9 cellular contexts compared by ENCODE assay signal in genomic region chr9:130282000-130282700, GRCh38. TPM values are rescaled to one million over a fixed set of nuclear protein-coding genes. Genes with fewer than 3 reads are reported as not detected.
A peak's percentile ranks its signal among the peaks of the same experiment; 100 is the strongest.
DNase-seq lines count a peak whose midpoint lies in the region; ATAC-seq, FAIRE-seq and TF ChIP-seq lines count a peak whose summit lies in the region.
"Had no signal": no experiment of that assay in that cellular context is flagged by ENCODE, and none has a peak within 500 bp of the region (broad histone marks: within the 10 kb centered on the region; RNA-seq: fewer than 3 reads in every experiment).

No MANE protein-coding gene starts in this region.

- peaks cover 7% of the 10 kb centered on the region; the same call in 1 of the 2 replicates for H3K4me1 Mint-ChIP-seq in WTC11

- TF ChIP-seq POLR2A in transverse colon (IDR thresholded peaks at IDR 0.05) (no peak), GM12892 (IDR thresholded peaks at IDR 0.05; ENCODE audit: low read depth, low read length) (no peak)

- no peaks in the 10 kb centered on the region for H3K36me3 ChIP-seq in transverse colon
- H3K36me3 ChIP-seq in A673 (ENCODE audit: insufficient read depth, low read length, poor library complexity, severe bottlenecking) = no peaks in the 10 kb centered on the region

- no peak for FAIRE-seq in GM12892 (lab: Jason Lieb, UNC)

- no peaks in the 10 kb centered on the region for H3K9me3 ChIP-seq in transverse colon
- no peaks in the 10 kb centered on the region for H3K9me3 ChIP-seq in A673 (ENCODE audit: low read depth, low read length, poor library complexity, severe bottlenecking)

- intact Hi-C loops in transverse colon (cut with DNase I; ENCODE audit: low total_unique reads) (loop anchor here (5.0 kb wide), 1 partner anchor 45 kb away; no protein-coding TSS in a partner anchor), A673 (cut with micrococcal nuclease; ENCODE audit: unreplicated experiment) (no loop called here)

- 31 to 47% methylated on average over 6 to 14 of the region's 14 CpGs for WGBS in transverse colon (ENCODE audit: low coverage in 1 of 2), 2 donors

- CTCF ChIA-PET in WTC11 (lab: Charles Lee) = interaction anchor here (0.6 to 2.6 kb wide), 5 partner anchors 33 to 164 kb away, joined by 3 to 9 read pairs (median 6); no protein-coding TSS in a partner anchor
- CTCF ChIA-PET in A673 (lab: Charles Lee) = no interaction called here

- BruUV-seq in A673 (replicated peaks; lab: Mats Ljungman, UMichigan) = no TSS peak

- POLR2A ChIA-PET in WTC11 (lab: Charles Lee) (no interaction called here), A673 (lab: Charles Lee; ENCODE audit: low non-redundant PET) (no interaction called here)

- in situ Hi-C loops in transverse colon (cut with MboI; ENCODE audit: low pct_ligation_motif_present in 1 of 4, low pct_unique_long_range_greater_than_20kb in 1 of 4, low sequenced_read_pairs in 3 of 4) = no loop called here

- peaks cover 2% of the 10 kb centered on the region; the same call in 1 of the 2 replicates for H3K36me3 Mint-ChIP-seq in WTC11

- peak overlapping the region; percentile 31; the same call in 1 of the 2 replicates for H3K27ac Mint-ChIP-seq in WTC11

- H3K9me3 Mint-ChIP-seq in WTC11 = 0 out of 2 replicates have a peak, but pooled peaks cover 4% of the 10 kb centered on the region

- H3K27ac ChIP-seq in transverse colon (peak overlapping the region; percentile 60 to 89 (median 78)), A673 (ENCODE audit: low read depth, low read length, poor library complexity, severe bottlenecking) (no peak overlapping the region)

- DNase-seq in NCI-H1694 (lab: John Stamatoyannopoulos, UW) (peak; percentile 58), WTC11 (ENCODE audit: low spot score) (no peak), left lobe of liver (ENCODE audit: low spot score) (peak; percentile 83), transverse colon (peak; percentile 41), A673 (ENCODE audit: low spot score) (no peak), GM12892 (ENCODE audit: insufficient read length) (no peak)
- DNase-seq in activated CD4-positive, alpha-beta T cell treated with anti-CD3 and anti-CD28 coated beads for 48 hours = no peak
- DNase-seq: DMS53, NCI-H187 treated with DMSO at 0.1 percent for 48 hours had no signal

- no peak overlapping the region for H3K4me3 ChIP-seq in transverse colon
- H3K4me3 ChIP-seq in A673 (ENCODE audit: low read depth, low read length, poor library complexity, severe bottlenecking) = no peak overlapping the region

- TF ChIP-seq EP300 in transverse colon (IDR thresholded peaks at IDR 0.05; ENCODE audit: low read depth) = no peak

- ATAC-seq in WTC11 = peak; percentile 47; the same call in 1 of the 2 replicates
- ATAC-seq in left lobe of liver = peak; percentile 97

- H3K4me3 Mint-ChIP-seq in WTC11 = no peak overlapping the region

- H3K4me1 ChIP-seq in transverse colon = peaks cover 3 to 26% (median 7%) of the 10 kb centered on the region in 4 donors
- H3K4me1 ChIP-seq in A673 (ENCODE audit: insufficient read depth, low read length, poor library complexity, severe bottlenecking) = peaks cover 6% of the 10 kb centered on the region

- H3K27me3 Mint-ChIP-seq in WTC11 (ENCODE audit: low read depth) = no peaks in the 10 kb centered on the region

- TF ChIP-seq CTCF in WTC11 (IDR thresholded peaks at IDR 0.05) = no peak
- TF ChIP-seq CTCF in transverse colon (IDR thresholded peaks at IDR 0.05) = no peak
- no peak for TF ChIP-seq CTCF in A673 (conservative IDR thresholded peaks at IDR 0.05; ENCODE audit: low read depth, low read length)

- peaks cover 3% of the 10 kb centered on the region for H3K27me3 ChIP-seq in transverse colon
- peaks cover 4% of the 10 kb centered on the region for H3K27me3 ChIP-seq in A673 (replicated peaks; ENCODE audit: insufficient read depth, low read depth, low read length, poor library complexity)

TF ChIP-seq in WTC11, 78 proteins besides CTCF, POLR2A, EP300 and RAD21 (continues in another document):
- no peak for TF ChIP-seq ATF1 (CRISPR knock-in tag; IDR thresholded peaks at IDR 0.05)
- no peak for TF ChIP-seq ZNF263 (CRISPR knock-in tag; IDR thresholded peaks at IDR 0.05; ENCODE audit: low read depth)
- TF ChIP-seq ZNF281 (CRISPR knock-in tag; IDR thresholded peaks at IDR 0.05) = no peak
- TF ChIP-seq OVOL2 (CRISPR knock-in tag; IDR thresholded peaks at IDR 0.05; ENCODE audit: borderline replicate concordance) = no peak
- no peak for TF ChIP-seq GRHL2 (CRISPR knock-in tag; IDR thresholded peaks at IDR 0.05; ENCODE audit: insufficient replicate concordance, severe bottlenecking)
- TF ChIP-seq NFYB (CRISPR knock-in tag; conservative IDR thresholded peaks at IDR 0.05; ENCODE audit: low read depth) = no peak
- TF ChIP-seq, protein P1, sequence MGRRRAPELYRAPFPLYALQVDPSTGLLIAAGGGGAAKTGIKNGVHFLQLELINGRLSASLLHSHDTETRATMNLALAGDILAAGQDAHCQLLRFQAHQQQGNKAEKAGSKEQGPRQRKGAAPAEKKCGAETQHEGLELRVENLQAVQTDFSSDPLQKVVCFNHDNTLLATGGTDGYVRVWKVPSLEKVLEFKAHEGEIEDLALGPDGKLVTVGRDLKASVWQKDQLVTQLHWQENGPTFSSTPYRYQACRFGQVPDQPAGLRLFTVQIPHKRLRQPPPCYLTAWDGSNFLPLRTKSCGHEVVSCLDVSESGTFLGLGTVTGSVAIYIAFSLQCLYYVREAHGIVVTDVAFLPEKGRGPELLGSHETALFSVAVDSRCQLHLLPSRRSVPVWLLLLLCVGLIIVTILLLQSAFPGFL (CRISPR knock-in tag; IDR thresholded peaks at IDR 0.05; ENCODE audit: borderline replicate concordance) = no peak
- TF ChIP-seq ELF4 (CRISPR knock-in tag; IDR thresholded peaks at IDR 0.05; ENCODE audit: low read depth) = no peak
- TF ChIP-seq ZNF219 (CRISPR knock-in tag; IDR thresholded peaks at IDR 0.05; ENCODE audit: borderline replicate concordance) = no peak
- TF ChIP-seq, protein P2, sequence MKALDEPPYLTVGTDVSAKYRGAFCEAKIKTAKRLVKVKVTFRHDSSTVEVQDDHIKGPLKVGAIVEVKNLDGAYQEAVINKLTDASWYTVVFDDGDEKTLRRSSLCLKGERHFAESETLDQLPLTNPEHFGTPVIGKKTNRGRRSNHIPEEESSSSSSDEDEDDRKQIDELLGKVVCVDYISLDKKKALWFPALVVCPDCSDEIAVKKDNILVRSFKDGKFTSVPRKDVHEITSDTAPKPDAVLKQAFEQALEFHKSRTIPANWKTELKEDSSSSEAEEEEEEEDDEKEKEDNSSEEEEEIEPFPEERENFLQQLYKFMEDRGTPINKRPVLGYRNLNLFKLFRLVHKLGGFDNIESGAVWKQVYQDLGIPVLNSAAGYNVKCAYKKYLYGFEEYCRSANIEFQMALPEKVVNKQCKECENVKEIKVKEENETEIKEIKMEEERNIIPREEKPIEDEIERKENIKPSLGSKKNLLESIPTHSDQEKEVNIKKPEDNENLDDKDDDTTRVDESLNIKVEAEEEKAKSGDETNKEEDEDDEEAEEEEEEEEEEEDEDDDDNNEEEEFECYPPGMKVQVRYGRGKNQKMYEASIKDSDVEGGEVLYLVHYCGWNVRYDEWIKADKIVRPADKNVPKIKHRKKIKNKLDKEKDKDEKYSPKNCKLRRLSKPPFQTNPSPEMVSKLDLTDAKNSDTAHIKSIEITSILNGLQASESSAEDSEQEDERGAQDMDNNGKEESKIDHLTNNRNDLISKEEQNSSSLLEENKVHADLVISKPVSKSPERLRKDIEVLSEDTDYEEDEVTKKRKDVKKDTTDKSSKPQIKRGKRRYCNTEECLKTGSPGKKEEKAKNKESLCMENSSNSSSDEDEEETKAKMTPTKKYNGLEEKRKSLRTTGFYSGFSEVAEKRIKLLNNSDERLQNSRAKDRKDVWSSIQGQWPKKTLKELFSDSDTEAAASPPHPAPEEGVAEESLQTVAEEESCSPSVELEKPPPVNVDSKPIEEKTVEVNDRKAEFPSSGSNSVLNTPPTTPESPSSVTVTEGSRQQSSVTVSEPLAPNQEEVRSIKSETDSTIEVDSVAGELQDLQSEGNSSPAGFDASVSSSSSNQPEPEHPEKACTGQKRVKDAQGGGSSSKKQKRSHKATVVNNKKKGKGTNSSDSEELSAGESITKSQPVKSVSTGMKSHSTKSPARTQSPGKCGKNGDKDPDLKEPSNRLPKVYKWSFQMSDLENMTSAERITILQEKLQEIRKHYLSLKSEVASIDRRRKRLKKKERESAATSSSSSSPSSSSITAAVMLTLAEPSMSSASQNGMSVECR (CRISPR knock-in tag; IDR thresholded peaks at IDR 0.05; ENCODE audit: borderline replicate concordance) = no peak
- no peak for TF ChIP-seq E2F1 (CRISPR knock-in tag; IDR thresholded peaks at IDR 0.05)

RNA-seq across cellular contexts. Expression of gene HMCN2, which starts 16.6 kb away (rescaled TPM):
- 5.6 to 12.4 TPM (median 10.8 TPM) in 3 replicates for total RNA-seq in WTC11 (2021)
- 3.0 TPM for total RNA-seq in left lobe of liver
- 10 to 100 TPM in 3 of 4 donors, 1 to 10 TPM in 1; 7.8 to 40.0 (median 15.2) TPM for total RNA-seq in transverse colon
- total RNA-seq in A673 (2021) = 0.22 and 0.28 TPM in 2 replicates
- polyA plus RNA-seq in GM12892 (2012; ENCODE audit: missing spikeins) = 0.06 TPM

Comparison
In these comparisons a context has a peak if more than half of its experiments do, and no peak if none do; other contexts are left out.
1. DNase-seq: peak in NCI-H1694 (single experiment), left lobe of liver (single experiment) and transverse colon (single experiment); none in WTC11 (single experiment), activated CD4-positive, alpha-beta T cell treated with anti-CD3 and anti-CD28 coated beads for 48 hours (single experiment), A673 (single experiment) and GM12892 (single experiment).